In genomic region chr3:195209836-195210551, GRCh38 we compare ENCODE assay signal across 8 cellular contexts.
DNase-seq lines count a peak whose midpoint lies in the region; ATAC-seq, FAIRE-seq and TF ChIP-seq lines count a peak whose summit lies in the region.

No MANE protein-coding gene starts in this region.

- peak overlapping the region in 1 of 2 donors; percentile 29 for H3K9ac ChIP-seq in kidney (ENCODE audit: low read length in 2 of 2)

- 69 to 73% methylated on average over 19 to 20 of the region's 20 CpGs for WGBS in body of pancreas, 2 donors

- peak in 1 of 3 donors; percentile 15 for TF ChIP-seq POLR2A in body of pancreas (IDR thresholded peaks at IDR 0.05)

- H3K4me3 Mint-ChIP-seq in T-helper 17 cell, result no peak overlapping the region

- no peak overlapping the region for H3K27ac Mint-ChIP-seq in T-helper 17 cell

- no peak for FAIRE-seq in kidney (lab: Jason Lieb, UNC)

- H3K4me1 Mint-ChIP-seq in T-helper 17 cell, result peaks cover 18% of the 10 kb centered on the region

- ATAC-seq in body of pancreas (peak; percentile 48), T-helper 17 cell (no peak), HG02973 (IDR thresholded peaks at IDR 0.05; ENCODE audit: unreplicated experiment) (no peak), GM21737 (IDR thresholded peaks at IDR 0.05; ENCODE audit: unreplicated experiment) (no peak)

- H3K4me3 ChIP-seq in body of pancreas, result no peak overlapping the region
- H3K4me3 ChIP-seq in kidney (ENCODE audit: low read length in 2 of 2), result no peak overlapping the region
- no peak overlapping the region for H3K4me3 ChIP-seq in skin epidermis

- no peaks in the 10 kb centered on the region for H3K27me3 ChIP-seq in body of pancreas

- TF ChIP-seq CTCF in body of pancreas (IDR thresholded peaks at IDR 0.05) (no peak), kidney (IDR thresholded peaks at IDR 0.05; ENCODE audit: borderline replicate concordance, extremely low read depth, insufficient read depth) (no peak)

- H3K27me3 Mint-ChIP-seq in T-helper 17 cell, result no peaks in the 10 kb centered on the region

- H3K9me3 ChIP-seq in body of pancreas (no peaks in the 10 kb centered on the region), kidney (ENCODE audit: control insufficient read depth in 1 of 2, low read length in 2 of 2) (no peaks in the 10 kb centered on the region), T-helper 17 cell (ENCODE audit: control insufficient read depth, low read length, poor library complexity, severe bottlenecking) (no peaks in the 10 kb centered on the region)

- peaks cover 24% of the 10 kb centered on the region for H3K4me1 ChIP-seq in body of pancreas
- H3K4me1 ChIP-seq in kidney (ENCODE audit: control insufficient read depth in 1 of 2, insufficient read depth in 1 of 2, low read depth in 1 of 2, low read length in 2 of 2), result peaks cover 7 to 20% of the 10 kb centered on the region in 2 donors

- peak; percentile 57 for DNase-seq in GM04504 (ENCODE audit: low read depth)
- no peak for DNase-seq in body of pancreas
- DNase-seq in kidney, result peak; percentile 91
- no peak for DNase-seq in T-helper 17 cell
- DNase-seq in activated naive CD4-positive, alpha-beta T cell (lab: John Stamatoyannopoulos, UW), result no peak

- peaks cover 3% of the 10 kb centered on the region for H3K36me3 Mint-ChIP-seq in T-helper 17 cell (ENCODE audit: low read depth)

- H3K27ac ChIP-seq in body of pancreas (peak overlapping the region in 2 of 4 donors; percentile 42 to 67), kidney (ENCODE audit: low read depth in 2 of 2, low read length in 2 of 2) (peak overlapping the region; percentile 71 to 75), skin epidermis (peak overlapping the region in 20 of 21 experiments; percentile 12 to 87 (median 70))

- intact Hi-C loops in body of pancreas (cut with DNase I) (no loop called here), kidney (cut with DNase I) (no loop called here)

- H3K36me3 ChIP-seq in body of pancreas (replicated peaks in 1 of 2; ENCODE audit: insufficient read depth in 1 of 2, low read depth in 2 of 2) (no peaks in the 10 kb centered on the region), kidney (ENCODE audit: control insufficient read depth in 1 of 2, insufficient read depth in 2 of 2, low read length in 2 of 2) (no peaks in the 10 kb centered on the region)

Comparison
In these comparisons a context has a peak if more than half of its experiments do, and no peak if none do; other contexts are left out.
1. DNase-seq: peak in GM04504 (single experiment) and kidney (single experiment); none in body of pancreas (0 of 4), T-helper 17 cell (0 of 3) and activated naive CD4-positive, alpha-beta T cell (0 of 4).